In the genomic region with DNA sequence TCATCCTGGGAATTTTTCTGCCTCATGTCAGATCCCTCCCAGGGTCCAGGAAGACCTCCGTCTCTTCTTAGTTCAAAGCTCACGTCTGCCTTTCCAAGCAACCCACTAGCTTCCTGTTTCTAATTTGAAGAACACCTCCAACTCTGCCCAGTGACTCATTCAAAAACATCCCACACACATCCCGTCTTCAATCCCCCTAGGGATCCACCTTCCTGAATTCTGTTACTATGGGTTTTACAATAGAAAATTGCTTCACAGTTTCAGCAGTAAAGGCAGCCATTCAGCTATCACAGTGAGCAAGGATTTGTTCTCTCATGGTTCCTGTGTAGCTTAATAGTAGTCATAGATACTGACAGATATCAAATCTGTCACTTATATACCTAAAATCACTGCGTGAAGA, we compare ENCODE assay signal across 12 cellular contexts.
DNase-seq lines count a peak whose midpoint lies in the region; ATAC-seq and TF ChIP-seq lines count a peak whose summit lies in the region.
"Had no signal": no experiment of that assay in that cellular context is flagged by ENCODE, and none has a peak within 500 bp of the region (broad histone marks: within the 10 kb centered on the region; RNA-seq: fewer than 3 reads in every experiment).

No MANE protein-coding gene starts in this region.

- DNase-seq in DMS 273 (lab: John Stamatoyannopoulos, UW; ENCODE audit: unreplicated experiment): peak; percentile 21
- peak; percentile 92 for DNase-seq in LHCN-M2 (ENCODE audit: low read depth)
- peak; percentile 37 for DNase-seq in dedifferentiated amniotic fluid mesenchymal stem cell (ENCODE audit: extremely low spot score)
- no peak for DNase-seq in neuronal stem cell (ENCODE audit: low spot score)
- no peak for DNase-seq in GM10266 (ENCODE audit: extremely low spot score)
- no peak for DNase-seq in NCI-H1436 treated with DMSO at 0.1 percent for 48 hours (lab: John Stamatoyannopoulos, UW)
- DNase-seq in NCI-H1048 (lab: John Stamatoyannopoulos, UW): no peak
- DNase-seq: activated CD8-positive, alpha-beta memory T cell treated with anti-CD3 and anti-CD28 coated beads for 24 hours; NCI-H2029; right lobe of liver; stimulated activated naive CD4-positive, alpha-beta T cell treated with Interleukin-2 at 50 U/mL for 16 hours had no signal

- H3K36me3 ChIP-seq in neuronal stem cell (replicated peaks in 1 of 2; ENCODE audit: control insufficient read depth in 2 of 2, insufficient read depth in 2 of 2, low read length in 2 of 2): no peaks in the 10 kb centered on the region
- H3K36me3 ChIP-seq: right lobe of liver had no signal

- no peak overlapping the region for H4K91ac ChIP-seq in neuronal stem cell (ENCODE audit: low read depth, low read length, poor library complexity)

- peaks cover 0 to 3% of the 10 kb centered on the region in 2 donors for H3K9me3 ChIP-seq in neuronal stem cell (replicated peaks in 1 of 2; ENCODE audit: control insufficient read depth in 2 of 2, insufficient read depth in 1 of 2, low read depth in 1 of 2, low read length in 2 of 2)
- H3K9me3 ChIP-seq: right lobe of liver had no signal

- H3K4ac ChIP-seq in neuronal stem cell (ENCODE audit: low read length): no peak overlapping the region

- TF ChIP-seq CTCF in GM10266 (IDR thresholded peaks at IDR 0.05; ENCODE audit: control insufficient read depth, insufficient read depth, low read depth, missing control alignments): no peak

- no peak overlapping the region for H3K27ac ChIP-seq in neuronal stem cell (replicated peaks; ENCODE audit: low read length)
- H3K27ac ChIP-seq: right lobe of liver had no signal

- ATAC-seq in GM18498 (IDR thresholded peaks at IDR 0.05; ENCODE audit: unreplicated experiment): no peak
- ATAC-seq: right lobe of liver had no signal

- no peak overlapping the region for H3K14ac ChIP-seq in neuronal stem cell (ENCODE audit: low read length)

- H4K8ac ChIP-seq in neuronal stem cell (ENCODE audit: low read depth, low read length): no peak overlapping the region

- no peak overlapping the region for H2BK15ac ChIP-seq in neuronal stem cell (ENCODE audit: low read length)

- no peak overlapping the region for H3K23ac ChIP-seq in neuronal stem cell (ENCODE audit: low read depth, low read length, poor library complexity)

- no peaks in the 10 kb centered on the region for H3K27me3 ChIP-seq in neuronal stem cell (ENCODE audit: control insufficient read depth in 3 of 3, insufficient read depth in 3 of 3, low read depth in 1 of 3, low read length in 3 of 3)
- H3K27me3 ChIP-seq: right lobe of liver had no signal

- no peak overlapping the region for H3K4me3 ChIP-seq in neuronal stem cell (ENCODE audit: low read length in 2 of 2)
- H3K4me3 ChIP-seq: right lobe of liver had no signal

- no peak overlapping the region for H2BK120ac ChIP-seq in neuronal stem cell (ENCODE audit: low read depth, low read length)

- no CpG with 5 or more reads among the region's 4 CpGs for WGBS in neuronal stem cell (ENCODE audit: extremely low coverage in 2 of 2, insufficient read length in 2 of 2, insufficient replicate concordance in 1 of 2), 2 donors

- peaks cover 3% of the 10 kb centered on the region in 2 donors for H3K4me1 ChIP-seq in neuronal stem cell (ENCODE audit: control insufficient read depth in 2 of 2, insufficient read depth in 1 of 2, low read depth in 1 of 2, low read length in 2 of 2)
- H3K4me1 ChIP-seq: right lobe of liver had no signal

- no peak overlapping the region for H2BK12ac ChIP-seq in neuronal stem cell (ENCODE audit: low read length)

- no peak overlapping the region for H3K18ac ChIP-seq in neuronal stem cell (ENCODE audit: low read length)

- H3K9ac ChIP-seq in neuronal stem cell (ENCODE audit: low read depth, low read length, poor library complexity): no peak overlapping the region

- peak overlapping the region; percentile 64 for H2AFZ ChIP-seq in neuronal stem cell (ENCODE audit: low read length)

- H2BK5ac ChIP-seq in neuronal stem cell (ENCODE audit: low read length): no peak overlapping the region

- H3K4me2 ChIP-seq in neuronal stem cell (ENCODE audit: insufficient read depth, low read length, poor library complexity, severe bottlenecking): no peak overlapping the region

- H2AK5ac ChIP-seq in neuronal stem cell (ENCODE audit: low read depth, low read length): no peak overlapping the region

- H3K79me1 ChIP-seq in neuronal stem cell (ENCODE audit: low read depth, low read length): no peaks in the 10 kb centered on the region

Comparison
In these comparisons a context has a peak if more than half of its experiments do, and no peak if none do; other contexts are left out.
1. DNase-seq: peak in DMS 273 (single experiment), LHCN-M2 (single experiment) and dedifferentiated amniotic fluid mesenchymal stem cell (single experiment); none in neuronal stem cell (single experiment), GM10266 (single experiment), NCI-H1436 treated with DMSO at 0.1 percent for 48 hours (single experiment) and NCI-H1048 (single experiment).